Comparison of ENCODE assay signal across 9 cellular contexts in genomic region chr5:170306381-170306790, GRCh38. TPM values are rescaled to one million over a fixed set of nuclear protein-coding genes. Genes with fewer than 3 reads are reported as not detected.
DNase-seq lines count a peak whose midpoint lies in the region; ATAC-seq and TF ChIP-seq lines count a peak whose summit lies in the region.
"Had no signal": no experiment of that assay in that cellular context is flagged by ENCODE, and none has a peak within 500 bp of the region (broad histone marks: within the 10 kb centered on the region; RNA-seq: fewer than 3 reads in every experiment).

No MANE protein-coding gene starts in this region.

- H3K9me3 Mint-ChIP-seq in type B pancreatic cell = no peaks in the 10 kb centered on the region

- ATAC-seq in GM19023 (IDR thresholded peaks at IDR 0.05; ENCODE audit: unreplicated experiment) (peak; percentile 50), HG03565 (IDR thresholded peaks at IDR 0.05; ENCODE audit: unreplicated experiment) (peak; percentile 60)
- ATAC-seq: body of pancreas had no signal

- peaks cover 18% of the 10 kb centered on the region for H3K4me1 ChIP-seq in ACC112 (ENCODE audit: control insufficient read depth, insufficient read depth, low read length, unreplicated experiment)

- no peak overlapping the region for H3K4me3 Mint-ChIP-seq in type B pancreatic cell

- H3K36me3 ChIP-seq in ACC112 (ENCODE audit: insufficient read depth, low read length) = no peaks in the 10 kb centered on the region

- peak overlapping the region; percentile 59; the same call in 1 of the 2 replicates for H3K27ac ChIP-seq in ACC112 (ENCODE audit: low read depth, low read length)
- H3K27ac ChIP-seq: body of pancreas had no signal

- TF ChIP-seq CTCF in choroid plexus epithelial cell (conservative IDR thresholded peaks at IDR 0.05; ENCODE audit: low read depth, low read length) = no peak
- TF ChIP-seq CTCF in type B pancreatic cell (conservative IDR thresholded peaks at IDR 0.05) = no peak

- peaks cover 6% of the 10 kb centered on the region; the same call in 1 of the 2 replicates for H3K27me3 ChIP-seq in ACC112 (ENCODE audit: insufficient read depth, low read length)
- H3K27me3 ChIP-seq: body of pancreas had no signal

- no peak overlapping the region for H3K4me3 ChIP-seq in ACC112 (ENCODE audit: low read depth, low read length)
- H3K4me3 ChIP-seq in choroid plexus epithelial cell (ENCODE audit: low read depth, low read length) = no peak overlapping the region
- H3K4me3 ChIP-seq: body of pancreas had no signal

- H3K4me1 Mint-ChIP-seq in type B pancreatic cell (ENCODE audit: unreplicated experiment) = peaks cover 24% of the 10 kb centered on the region

- H2AFZ ChIP-seq in ACC112 (ENCODE audit: low read length, unreplicated experiment) = no peak overlapping the region

- H3K27ac Mint-ChIP-seq in type B pancreatic cell = peak overlapping the region; percentile 50

- peaks cover 4% of the 10 kb centered on the region for H3K27me3 Mint-ChIP-seq in type B pancreatic cell

- H3K36me3 Mint-ChIP-seq in type B pancreatic cell = no peaks in the 10 kb centered on the region

- DNase-seq in choroid plexus epithelial cell (ENCODE audit: low read depth) = peak; percentile 76
- no peak for DNase-seq in type B pancreatic cell (ENCODE audit: extremely low spot score, unreplicated experiment)
- DNase-seq in SHP77 treated with DMSO at 0.1 percent for 48 hours (lab: John Stamatoyannopoulos, UW) = no peak
- DNase-seq in NCI-H2081 treated with DMSO at 0.1 percent for 48 hours (lab: John Stamatoyannopoulos, UW) = no peak
- no peak for DNase-seq in NCI-H2227 (lab: John Stamatoyannopoulos, UW; ENCODE audit: unreplicated experiment)

- no peaks in the 10 kb centered on the region for H3K79me2 ChIP-seq in ACC112 (ENCODE audit: control insufficient read depth, insufficient read depth, low read length, unreplicated experiment)

RNA-seq across cellular contexts. Expression of gene LCP2, which starts 8.8 kb away (rescaled TPM):
- not detected in 2 replicates for total RNA-seq in type B pancreatic cell (ENCODE audit: low replicate concordance)
